Comparison of ENCODE assay signal across 16 cellular contexts in the genomic region with DNA sequence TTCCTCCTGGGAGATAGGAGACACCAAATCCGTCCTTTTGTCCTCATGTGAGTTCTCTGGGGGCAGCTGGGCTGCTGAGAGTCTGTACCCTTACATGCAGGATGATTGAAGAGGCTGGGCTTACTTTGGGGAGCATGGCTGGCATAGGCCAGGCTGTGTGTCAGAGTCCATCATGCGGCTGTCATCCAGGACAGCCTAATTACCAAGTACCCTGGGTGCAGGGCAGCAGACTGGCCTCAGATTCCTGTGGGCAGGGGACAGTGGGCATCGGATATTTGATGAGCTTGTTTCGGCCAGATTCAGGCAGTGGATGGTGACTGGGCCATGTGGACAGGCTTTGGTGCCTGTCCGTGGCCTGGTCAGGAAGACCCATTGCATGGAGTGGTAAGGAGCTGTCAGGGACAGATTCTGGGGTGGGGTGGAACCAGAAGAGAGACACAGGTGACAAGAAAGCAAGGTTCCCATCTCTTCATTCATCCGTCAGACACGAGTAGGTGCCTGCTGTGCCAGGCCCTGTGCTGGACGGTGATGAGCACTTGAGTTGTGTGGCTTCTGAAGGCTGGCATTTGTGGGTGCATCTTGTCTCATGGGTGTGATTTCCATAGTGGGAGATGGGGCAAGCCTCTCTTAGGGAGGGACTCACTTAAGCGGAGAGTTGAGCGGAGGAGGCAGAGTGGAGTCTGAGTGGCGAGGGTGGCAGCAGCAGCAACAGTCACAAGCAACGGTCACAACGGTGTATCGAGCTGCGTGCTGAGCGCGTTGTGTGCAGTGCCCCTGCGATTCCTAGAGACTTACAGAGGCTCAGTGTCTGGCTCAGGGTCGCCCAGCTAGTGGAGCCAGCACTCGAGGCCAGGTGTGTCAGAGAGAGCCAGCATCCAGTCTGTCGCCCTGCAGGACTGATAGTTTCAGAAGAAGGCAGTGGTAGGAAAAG.
"Had no signal": no experiment of that assay in that cellular context is flagged by ENCODE, and none has a peak within 500 bp of the region (broad histone marks: within the 10 kb centered on the region; RNA-seq: fewer than 3 reads in every experiment).

No MANE protein-coding gene starts in this region.

- H3K27me3 ChIP-seq: ascending aorta, dorsolateral prefrontal cortex, esophagus muscularis mucosa, SJSA1, tibial nerve had no signal

- H3K9me3 ChIP-seq: ascending aorta, esophagus muscularis mucosa, SJSA1, tibial nerve had no signal

- H3K27ac ChIP-seq: ascending aorta, dorsolateral prefrontal cortex, esophagus muscularis mucosa, SJSA1, tibial nerve had no signal

- DNase-seq: activated CD4-positive, CD25-positive, alpha-beta regulatory T cell; activated gamma-delta T cell treated with Interleukin-2 at 50 U/mL for 16 hours; activated T-cell treated with anti-CD3 and anti-CD28 coated beads, Interleukin-2, amount 50 U/mL, for 4 hours; dorsolateral prefrontal cortex; glutamatergic neuron; hypothalamus; kidney glomerular epithelial cell; mesendoderm; stimulated activated CD4-positive, alpha-beta T cell treated with anti-CD3 and anti-CD28 coated beads, Interleukin-12 subunit alpha, Interleukin-12 subunit beta, amount 100 ng/mL, for 4 hours; stimulated activated CD4-positive, alpha-beta T cell treated with anti-CD3 and anti-CD28 coated beads, Interleukin-2, amount 100 ng/mL, for 24 hours; substantia nigra had no signal

- ATAC-seq: activated T-cell treated with anti-CD3 and anti-CD28 coated beads, Interleukin-2, amount 50 U/mL, for 4 hours had no signal

- H3K4me3 Mint-ChIP-seq: activated T-cell treated with anti-CD3 and anti-CD28 coated beads, Interleukin-2, amount 50 U/mL, for 4 hours; nephron had no signal

- H3K9me3 Mint-ChIP-seq: activated T-cell treated with anti-CD3 and anti-CD28 coated beads, Interleukin-2, amount 50 U/mL, for 4 hours; nephron had no signal

- H3K4me3 ChIP-seq: ascending aorta, dorsolateral prefrontal cortex, esophagus muscularis mucosa, SJSA1, tibial nerve had no signal

- H3K27ac Mint-ChIP-seq: nephron had no signal
